ENCODE assay signal across 21 cellular contexts in the genomic region with DNA sequence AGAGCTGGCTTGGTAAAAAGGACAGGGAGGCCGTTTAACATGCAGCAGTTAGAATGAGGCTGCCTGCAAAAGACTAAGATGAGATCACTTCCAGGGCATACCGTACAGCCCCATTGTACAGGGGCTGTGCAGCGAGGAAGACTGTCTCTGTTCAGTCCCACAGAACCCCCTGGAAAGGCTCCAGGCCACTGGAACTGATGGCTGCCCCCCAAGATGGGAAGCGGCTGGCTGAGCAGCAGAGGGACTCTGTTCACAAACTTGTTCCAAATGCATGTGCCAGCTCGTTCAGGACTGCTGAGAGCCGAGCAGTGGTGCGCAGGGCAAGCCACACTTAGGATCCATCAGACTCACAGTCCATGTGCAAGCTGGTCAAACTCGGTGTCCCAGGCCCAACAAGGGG.
A peak's percentile ranks its signal among the peaks of the same experiment; 100 is the strongest.
DNase-seq lines count a peak whose midpoint lies in the region; ATAC-seq and TF ChIP-seq lines count a peak whose summit lies in the region.
"Had no signal": no experiment of that assay in that cellular context is flagged by ENCODE, and none has a peak within 500 bp of the region (broad histone marks: within the 10 kb centered on the region; RNA-seq: fewer than 3 reads in every experiment).

No MANE protein-coding gene starts in this region.

- CTCF ChIA-PET in SK-N-SH (lab: Yijun Ruan, JAX): interaction anchor here (0.7 to 3.7 kb wide), 8 partner anchors 10 to 382 kb away, joined by 3 to 24 read pairs (median 4); no protein-coding TSS in a partner anchor

- 83% methylated on average over 4 of the region's 8 CpGs for whole genome bisulfite sequencing in SK-N-SH (ENCODE audit: low lambda C conversion rate)
- 50 to 52% methylated on average over 8 of the region's 8 CpGs for WGBS in tibial nerve, 2 donors

- no peaks in the 10 kb centered on the region for H3K79me2 ChIP-seq in SK-N-SH (ENCODE audit: insufficient read depth)

- no peaks in the 10 kb centered on the region for H3K9me3 ChIP-seq in SK-N-SH
- no peaks in the 10 kb centered on the region for H3K9me3 ChIP-seq in tibial nerve
- H3K9me3 ChIP-seq: colonic mucosa, left lung, thoracic aorta had no signal

- TF ChIP-seq RAD21 in SK-N-SH (IDR thresholded peaks at IDR 0.05; ENCODE audit: low read length): no peak

- no peak overlapping the region for H3K9ac ChIP-seq in SK-N-SH
- H3K9ac ChIP-seq: GM23248, KMS-11 had no signal

- H3F3A ChIP-seq in SK-N-SH (replicated peaks; ENCODE audit: insufficient read depth): no peaks in the 10 kb centered on the region

- no peak overlapping the region for H3K4me3 ChIP-seq in SK-N-SH (ENCODE audit: low read depth in 2 of 2, low read length in 1 of 2)
- peak overlapping the region in 2 of 59 donors; percentile 1 to 3 for H3K4me3 ChIP-seq in dorsolateral prefrontal cortex
- H3K4me3 ChIP-seq in tibial nerve: no peak overlapping the region
- H3K4me3 ChIP-seq: colonic mucosa, GM23248, hepatocyte, left lung, thoracic aorta had no signal

- DNase-seq in SK-N-SH: no peak
- peak in 5 of 10 donors; percentile 59 to 74 (median 65) for DNase-seq in dorsolateral prefrontal cortex
- no peak for DNase-seq in left lobe of liver (ENCODE audit: low spot score)
- no peak for DNase-seq in tibial nerve (ENCODE audit: low spot score in 2 of 2)
- no peak for DNase-seq in ACHN
- no peak for DNase-seq in dedifferentiated amniotic fluid mesenchymal stem cell (ENCODE audit: extremely low spot score)
- DNase-seq in omental fat pad (ENCODE audit: low spot score): no peak
- DNase-seq: activated CD4-positive, alpha-beta T cell treated with anti-CD3 and anti-CD28 coated beads for 48 hours; activated T-cell treated with anti-CD3 and anti-CD28 coated beads, Interleukin-2, amount 50 U/mL, for 24 hours; CD4-positive, alpha-beta memory T cell; colonic mucosa; GM23248; NCI-H1105; NCI-H2171 treated with DMSO at 0.1 percent for 48 hours; stimulated activated CD4-positive, alpha-beta T cell treated with anti-CD3 and anti-CD28 coated beads, Interleukin-1b, Interleukin-23, amount 100 ng/mL, for 48 hours; T-helper 9 cell had no signal

- TF ChIP-seq CTCF in SK-N-SH (IDR thresholded peaks at IDR 0.05) (no peak), dorsolateral prefrontal cortex (IDR thresholded peaks at IDR 0.05 in 54 of 56, conservative IDR thresholded peaks at IDR 0.05 in 2 of 56; ENCODE audit: low read depth in 1 of 56, partially characterized antibody in 56 of 56) (no peak), tibial nerve (IDR thresholded peaks at IDR 0.05) (no peak), omental fat pad (IDR thresholded peaks at IDR 0.05) (no peak)

- POLR2A ChIA-PET in SK-N-SH (lab: Yijun Ruan, JAX): interaction anchor here (1.2 to 8.4 kb wide), 2 partner anchors 19 to 42 kb away, joined by 3 to 39 read pairs; no protein-coding TSS in a partner anchor

- H3K27ac ChIP-seq in SK-N-SH (ENCODE audit: low read depth in 2 of 2, low read length in 1 of 2) (peak overlapping the region in 1 of 2 experiments; percentile 98; a peak in 1 of 4 replicates), dorsolateral prefrontal cortex (peak overlapping the region in 57 of 59 donors; percentile 29 to 98 (median 89)), tibial nerve (peak overlapping the region in 3 of 4 donors; percentile 69 to 92 (median 86))
- H3K27ac ChIP-seq: colonic mucosa, GM23248, hepatocyte, KMS-11, left lung had no signal

- ATAC-seq in SK-N-SH treated with all-trans-retinoic acid at 6 μM for 48 hours (no peak), left lobe of liver (peak; percentile 41), omental fat pad (ENCODE audit: low FRiP score) (no peak)
- ATAC-seq: left lung had no signal

- H3K9me2 ChIP-seq in SK-N-SH: no peaks in the 10 kb centered on the region

- TF ChIP-seq POLR2A in tibial nerve (IDR thresholded peaks at IDR 0.05): no peak

- in situ Hi-C loops in ACHN (cut with HindIII; ENCODE audit: low pct_ligation_motif_present, low pct_unique_long_range_greater_than_20kb, low sequenced_read_pairs): no loop called here

- 0 out of 2 replicates have a peak, but pooled peaks cover 3% of the 10 kb centered on the region for H4K20me1 ChIP-seq in SK-N-SH (ENCODE audit: insufficient read depth)

- no peaks in the 10 kb centered on the region for H3K27me3 ChIP-seq in SK-N-SH (ENCODE audit: insufficient read depth)
- H3K27me3 ChIP-seq in dorsolateral prefrontal cortex: no peaks in the 10 kb centered on the region
- no peaks in the 10 kb centered on the region for H3K27me3 ChIP-seq in tibial nerve
- H3K27me3 ChIP-seq: colonic mucosa, hepatocyte, left lung had no signal

- H3K4me1 ChIP-seq in SK-N-SH (ENCODE audit: control insufficient read depth in 1 of 2, insufficient read depth in 2 of 2, low read depth in 1 of 2, low read length in 1 of 2) (peaks cover 19 to 87% of the 10 kb centered on the region in 2 experiments), tibial nerve (peaks cover 0 to 83% (median 66%) of the 10 kb centered on the region in 4 donors)

- TF ChIP-seq EP300 in SK-N-SH (IDR thresholded peaks at IDR 0.05; ENCODE audit: borderline replicate concordance in 1 of 2, low read depth in 1 of 2, low read length in 1 of 2) (no peak), tibial nerve (IDR thresholded peaks at IDR 0.05) (no peak)

- H3K4me2 ChIP-seq in SK-N-SH: no peak overlapping the region
- H3K4me2 ChIP-seq: hepatocyte, KMS-11 had no signal

- intact Hi-C loops in dorsolateral prefrontal cortex (cut with DNase I): loop anchor here in 1 of 2 donors (5.0 kb wide), 1 partner anchor 49 kb away; no protein-coding TSS in a partner anchor

- no peak overlapping the region for H2AFZ ChIP-seq in SK-N-SH (ENCODE audit: low read depth)
- H2AFZ ChIP-seq: GM23248, hepatocyte had no signal

- no peaks in the 10 kb centered on the region for H3K36me3 ChIP-seq in SK-N-SH (replicated peaks in 1 of 2; ENCODE audit: control insufficient read depth in 1 of 2, insufficient read depth in 2 of 2, low read length in 1 of 2)
- H3K36me3 ChIP-seq in tibial nerve: no peaks in the 10 kb centered on the region
- H3K36me3 ChIP-seq: colonic mucosa, left lung, thoracic aorta had no signal

TF ChIP-seq in SK-N-SH treated with all-trans-retinoic acid at 6 μM for 48 hours, 23 proteins besides CTCF, POLR2A, EP300 and RAD21 (continues in another document):
- TF ChIP-seq ZNF8 (CRISPR knock-in tag; IDR thresholded peaks at IDR 0.05) (peak; percentile 81), TCF4 (CRISPR knock-in tag; IDR thresholded peaks at IDR 0.05; ENCODE audit: borderline replicate concordance) (no peak), GLIS3 (CRISPR knock-in tag; IDR thresholded peaks at IDR 0.05) (no peak)
- TF ChIP-seq, protein P1, sequence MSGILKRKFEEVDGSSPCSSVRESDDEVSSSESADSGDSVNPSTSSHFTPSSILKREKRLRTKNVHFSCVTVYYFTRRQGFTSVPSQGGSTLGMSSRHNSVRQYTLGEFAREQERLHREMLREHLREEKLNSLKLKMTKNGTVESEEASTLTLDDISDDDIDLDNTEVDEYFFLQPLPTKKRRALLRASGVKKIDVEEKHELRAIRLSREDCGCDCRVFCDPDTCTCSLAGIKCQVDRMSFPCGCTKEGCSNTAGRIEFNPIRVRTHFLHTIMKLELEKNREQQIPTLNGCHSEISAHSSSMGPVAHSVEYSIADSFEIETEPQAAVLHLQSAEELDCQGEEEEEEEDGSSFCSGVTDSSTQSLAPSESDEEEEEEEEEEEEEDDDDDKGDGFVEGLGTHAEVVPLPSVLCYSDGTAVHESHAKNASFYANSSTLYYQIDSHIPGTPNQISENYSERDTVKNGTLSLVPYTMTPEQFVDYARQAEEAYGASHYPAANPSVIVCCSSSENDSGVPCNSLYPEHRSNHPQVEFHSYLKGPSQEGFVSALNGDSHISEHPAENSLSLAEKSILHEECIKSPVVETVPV (CRISPR knock-in tag; IDR thresholded peaks at IDR 0.05): no peak

TF ChIP-seq in SK-N-SH, 30 proteins besides CTCF, POLR2A, EP300 and RAD21:
- no peak for TF ChIP-seq TCF12 (IDR thresholded peaks at IDR 0.05)
- no peak for TF ChIP-seq GABPA (IDR thresholded peaks at IDR 0.05; ENCODE audit: low read depth)
- no peak for TF ChIP-seq FOXM1 (IDR thresholded peaks at IDR 0.05; ENCODE audit: low read depth)
- no peak for TF ChIP-seq GATA2 (CRISPR knock-in tag; IDR thresholded peaks at IDR 0.05)
- TF ChIP-seq CHD2 (IDR thresholded peaks at IDR 0.05; ENCODE audit: low read length, partially characterized antibody): no peak
- no peak for TF ChIP-seq FOXJ3 (CRISPR knock-in tag; IDR thresholded peaks at IDR 0.05)
